In the genomic region with DNA sequence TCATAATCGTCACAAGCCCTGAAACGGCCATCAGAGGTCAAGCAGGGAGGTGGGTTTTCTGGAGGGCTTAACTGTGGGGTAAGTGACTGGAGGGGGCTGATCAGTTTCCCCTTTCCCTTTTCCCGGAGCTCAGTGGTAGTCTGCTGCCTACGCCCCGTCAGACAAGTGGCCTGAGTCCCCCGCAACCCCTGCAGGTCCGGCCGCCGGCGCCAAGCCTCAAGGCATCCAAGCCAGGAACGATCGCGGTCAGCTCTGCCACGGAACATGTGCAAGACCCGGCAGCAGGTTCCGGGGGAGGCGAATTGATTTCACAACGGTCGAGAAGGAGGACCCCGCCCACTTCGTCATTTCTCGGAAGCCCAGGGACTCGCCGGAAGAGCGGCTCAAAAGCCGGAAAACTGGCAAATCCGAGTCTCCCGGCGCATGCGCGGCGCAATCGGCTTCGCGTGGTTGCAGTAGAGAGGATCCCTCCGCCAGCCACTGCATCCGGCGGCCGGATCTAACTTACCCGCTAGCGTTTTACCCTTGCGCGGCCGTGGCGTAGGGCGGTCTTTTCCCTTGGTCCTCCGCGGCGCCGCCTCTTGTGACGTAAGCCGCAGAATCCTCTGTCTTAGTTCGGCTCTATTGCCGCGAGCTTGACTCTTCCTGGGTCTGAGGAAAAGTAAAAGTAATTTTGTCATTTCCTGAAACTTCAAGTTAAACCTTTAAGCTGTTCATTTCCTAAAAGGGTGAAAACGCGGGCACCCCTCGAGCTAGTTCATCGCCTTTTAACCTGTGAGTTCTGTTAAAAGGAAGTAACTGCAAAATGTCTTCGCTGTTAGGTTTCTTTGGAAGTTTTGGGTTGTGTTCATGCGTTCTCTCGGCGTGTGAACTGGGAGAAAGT, we compare ENCODE assay signal across 8 cellular contexts. TPM values are rescaled to one million over a fixed set of nuclear protein-coding genes. Genes with fewer than 3 reads are reported as not detected.
DNase-seq lines count a peak whose midpoint lies in the region; ATAC-seq and TF ChIP-seq lines count a peak whose summit lies in the region.

No MANE protein-coding gene starts in this region.

- peak overlapping the region; percentile 96 to 100 for H3K27ac Mint-ChIP-seq in T-cell

- TF ChIP-seq EP300 in transverse colon (IDR thresholded peaks at IDR 0.05; ENCODE audit: low read depth), result peak; percentile 93

- H3K4me1 ChIP-seq in heart left ventricle, result peaks cover 0 to 38% (median 16%) of the 10 kb centered on the region in 12 donors
- H3K4me1 ChIP-seq in trophoblast cell (ENCODE audit: control insufficient read depth in 1 of 2, insufficient read depth in 2 of 2, low read length in 2 of 2), result no peaks in the 10 kb centered on the region
- H3K4me1 ChIP-seq in transverse colon, result peaks cover 10 to 26% (median 18%) of the 10 kb centered on the region in 4 donors

- no peak overlapping the region for H2BK12ac ChIP-seq in trophoblast cell (ENCODE audit: low read length)

- H3K4me3 Mint-ChIP-seq in T-cell, result peak overlapping the region; percentile 90 to 95 (median 94)

- peak overlapping the region; percentile 91 to 98 (median 97) for H3K27ac ChIP-seq in heart left ventricle
- H3K27ac ChIP-seq in trophoblast cell (ENCODE audit: low read depth, low read length), result peak overlapping the region; percentile 87
- peak overlapping the region; percentile 95 to 98 (median 96) for H3K27ac ChIP-seq in transverse colon

- H3K4ac ChIP-seq in trophoblast cell (ENCODE audit: low read depth, low read length), result peak overlapping the region; percentile 54

- CTCF ChIA-PET in T-cell (lab: Charles Lee), result interaction anchor here (0.6 to 3.4 kb wide), 12 partner anchors 11 to 1368 kb away, joined by 3 to 38 read pairs (median 4); partner anchors contain the start of genes C3orf33 (in 1 of the 2) and CCNL1 (in 1 of the 2)

- H3K27me3 ChIP-seq in heart left ventricle, result no peaks in the 10 kb centered on the region
- H3K27me3 ChIP-seq in trophoblast cell (ENCODE audit: insufficient read depth, low read length), result no peaks in the 10 kb centered on the region
- H3K27me3 ChIP-seq in transverse colon, result no peaks in the 10 kb centered on the region

- H2BK120ac ChIP-seq in trophoblast cell (ENCODE audit: insufficient read depth, low read length, poor library complexity), result peak overlapping the region; percentile 45

- DNase-seq in GM13977 (ENCODE audit: low spot score), result peak; percentile 94
- peak; percentile 100 for DNase-seq in NCI-H146 (lab: John Stamatoyannopoulos, UW)
- DNase-seq in T-cell, result peak; percentile 90 to 99 (median 98)
- DNase-seq in amniotic epithelial cell (ENCODE audit: low read depth), result peak; percentile 100
- peak; percentile 99 to 100 (median 99) for DNase-seq in heart left ventricle
- peak; percentile 100 for DNase-seq in trophoblast cell
- DNase-seq in transverse colon, result peak; percentile 99

- H3K18ac ChIP-seq in trophoblast cell (ENCODE audit: low read length), result peak overlapping the region; percentile 78

- H3K4me1 Mint-ChIP-seq in T-cell, result peaks cover 30 to 33% (median 32%) of the 10 kb centered on the region in 3 donors

- 0 to 1% (median 0%) methylated on average over 42 to 63 of the region's 63 CpGs for WGBS in heart left ventricle, 4 donors
- WGBS in trophoblast cell (ENCODE audit: extremely low coverage, insufficient coverage, insufficient read length), result no CpG with 5 or more reads among the region's 63 CpGs
- 0 to 1% methylated on average over 8 to 51 of the region's 63 CpGs for WGBS in transverse colon (ENCODE audit: low coverage in 1 of 2), 2 donors

- intact Hi-C loops in heart left ventricle (cut with DNase I) (loop anchor here (1.0 to 2.0 kb wide), 2 partner anchors 14 to 15 kb away; partner anchors contain the start of gene CCNL1 (in 10 of the 10)), transverse colon (cut with DNase I; ENCODE audit: low total_unique reads) (loop anchor here (1.0 kb wide), 1 partner anchor 15 kb away; the partner anchor contains the start of gene CCNL1)

- in situ Hi-C loops in GM13977 (cut with MboI; ENCODE audit: low pct_unique_long_range_greater_than_20kb, low sequenced_read_pairs, unreplicated experiment), result no loop called here
- in situ Hi-C loops in transverse colon (cut with MboI; ENCODE audit: low pct_ligation_motif_present in 1 of 4, low pct_unique_long_range_greater_than_20kb in 1 of 4, low sequenced_read_pairs in 3 of 4), result loop anchor here in 2 of 4 donors (25.0 kb wide), 2 partner anchors 488 to 1313 kb away; partner anchors contain the start of genes GMPS (in 1 of the 2) and SLC33A1 (in 1 of the 2)

- H3K14ac ChIP-seq in trophoblast cell (ENCODE audit: low read length), result peak overlapping the region; percentile 74

- H4K12ac ChIP-seq in trophoblast cell (ENCODE audit: low read depth, low read length), result peak overlapping the region; percentile 75

- TF ChIP-seq POLR2A in heart left ventricle (IDR thresholded peaks at IDR 0.05), result peak in 1 of 2 donors; percentile 78
- peak; percentile 99 for TF ChIP-seq POLR2A in transverse colon (IDR thresholded peaks at IDR 0.05)

- peak overlapping the region; percentile 94 for H4K8ac ChIP-seq in trophoblast cell (ENCODE audit: low read depth, low read length)

- H3K36me3 ChIP-seq in heart left ventricle (peaks cover 0 to 5% (median 0%) of the 10 kb centered on the region in 9 donors), trophoblast cell (ENCODE audit: control insufficient read depth in 1 of 2, insufficient read depth in 2 of 2, low read length in 2 of 2) (no peaks in the 10 kb centered on the region), transverse colon (no peaks in the 10 kb centered on the region)

- H2BK5ac ChIP-seq in trophoblast cell (ENCODE audit: low read depth, low read length, poor library complexity), result peak overlapping the region; percentile 78

- no peak overlapping the region for H3K23ac ChIP-seq in trophoblast cell (ENCODE audit: low read length)

- ATAC-seq in HG02870 (IDR thresholded peaks at IDR 0.05; ENCODE audit: unreplicated experiment) (peak; percentile 94), T-cell (replicated peaks in 1 of 4) (peak; percentile 93 to 96 (median 94)), heart left ventricle (peak; percentile 97 to 98 (median 97))

- peaks cover 5% of the 10 kb centered on the region for H3K79me1 ChIP-seq in trophoblast cell (ENCODE audit: low read length)

- peak overlapping the region; percentile 97 for H3K4me2 ChIP-seq in trophoblast cell (ENCODE audit: low read length)

- TF ChIP-seq CTCF in GM13977 (IDR thresholded peaks at IDR 0.05; ENCODE audit: extremely low read depth, insufficient read depth, missing control alignments), result no peak
- TF ChIP-seq CTCF in heart left ventricle (IDR thresholded peaks at IDR 0.05), result no peak
- TF ChIP-seq CTCF in transverse colon (IDR thresholded peaks at IDR 0.05), result no peak

- no peaks in the 10 kb centered on the region for H3K9me3 Mint-ChIP-seq in T-cell

- no peak overlapping the region for H2AK5ac ChIP-seq in trophoblast cell (ENCODE audit: low read length)

- peaks cover 2% of the 10 kb centered on the region for H3K79me2 ChIP-seq in trophoblast cell (ENCODE audit: control insufficient read depth, insufficient read depth, low read length, poor library complexity)

- POLR2A ChIA-PET in T-cell (lab: Charles Lee), result interaction anchor here (0.6 to 4.8 kb wide), 25 partner anchors 10 to 1333 kb away, joined by 3 to 177 read pairs (median 4); partner anchors contain the start of gene CCNL1 (in 2 of the 2)

- H3K27me3 Mint-ChIP-seq in T-cell, result peaks cover 0 to 4% of the 10 kb centered on the region in 2 donors

- H3K9ac ChIP-seq in trophoblast cell (ENCODE audit: low read length), result peak overlapping the region; percentile 85

- peaks cover 11% of the 10 kb centered on the region for H3K36me3 Mint-ChIP-seq in T-cell

- H3K9me3 ChIP-seq in heart left ventricle, result no peaks in the 10 kb centered on the region
- peaks cover 6% of the 10 kb centered on the region for H3K9me3 ChIP-seq in trophoblast cell (ENCODE audit: insufficient read depth, low read depth, low read length)
- no peaks in the 10 kb centered on the region for H3K9me3 ChIP-seq in transverse colon

- H4K91ac ChIP-seq in trophoblast cell (ENCODE audit: low read depth, low read length), result peak overlapping the region; percentile 84

- H2AFZ ChIP-seq in trophoblast cell (ENCODE audit: insufficient read depth, low read length, poor library complexity), result peak overlapping the region; percentile 74

- peak overlapping the region; percentile 15 to 79 (median 64) for H3K4me3 ChIP-seq in heart left ventricle
- peak overlapping the region; percentile 73 for H3K4me3 ChIP-seq in trophoblast cell (ENCODE audit: low read depth, low read length)
- H3K4me3 ChIP-seq in transverse colon, result peak overlapping the region; percentile 30 to 67 (median 54)

RNA-seq across cellular contexts. Expression of gene CCNL1, which starts 14.9 kb away (rescaled TPM):
- 1,000 to 10,000 TPM in 2 of 5 donors, 100 to 1,000 TPM in 3; 271 to 1,140 (median 276) TPM for total RNA-seq in T-cell
- total RNA-seq in heart left ventricle, result 10 to 100 TPM; 15.5 to 66.7 (median 26.8) TPM
- 10 to 100 TPM; 19.4 to 25.3 TPM for polyA plus RNA-seq in heart left ventricle
- 56.5 and 56.9 TPM in 2 replicates for polyA plus RNA-seq in trophoblast cell (2013)
- 100 to 1,000 TPM; 288 to 422 (median 308) TPM for total RNA-seq in transverse colon

Comparison
In these comparisons a context has a peak if more than half of its experiments do, and no peak if none do; other contexts are left out.
1. Peak in every context shown above with its lines: DNase-seq, ATAC-seq, H3K4me3 ChIP-seq and H3K27ac ChIP-seq.
2. RNA of gene CCNL1, which starts 14.9 kb away (total RNA-seq): 288 to 422 TPM in transverse colon and 271 to 1,140 TPM in T-cell; 15.5 to 66.7 TPM in heart left ventricle; every median in the first group is over 4 times any median in the second.